12 cellular contexts compared by ENCODE assay signal in the genomic region with DNA sequence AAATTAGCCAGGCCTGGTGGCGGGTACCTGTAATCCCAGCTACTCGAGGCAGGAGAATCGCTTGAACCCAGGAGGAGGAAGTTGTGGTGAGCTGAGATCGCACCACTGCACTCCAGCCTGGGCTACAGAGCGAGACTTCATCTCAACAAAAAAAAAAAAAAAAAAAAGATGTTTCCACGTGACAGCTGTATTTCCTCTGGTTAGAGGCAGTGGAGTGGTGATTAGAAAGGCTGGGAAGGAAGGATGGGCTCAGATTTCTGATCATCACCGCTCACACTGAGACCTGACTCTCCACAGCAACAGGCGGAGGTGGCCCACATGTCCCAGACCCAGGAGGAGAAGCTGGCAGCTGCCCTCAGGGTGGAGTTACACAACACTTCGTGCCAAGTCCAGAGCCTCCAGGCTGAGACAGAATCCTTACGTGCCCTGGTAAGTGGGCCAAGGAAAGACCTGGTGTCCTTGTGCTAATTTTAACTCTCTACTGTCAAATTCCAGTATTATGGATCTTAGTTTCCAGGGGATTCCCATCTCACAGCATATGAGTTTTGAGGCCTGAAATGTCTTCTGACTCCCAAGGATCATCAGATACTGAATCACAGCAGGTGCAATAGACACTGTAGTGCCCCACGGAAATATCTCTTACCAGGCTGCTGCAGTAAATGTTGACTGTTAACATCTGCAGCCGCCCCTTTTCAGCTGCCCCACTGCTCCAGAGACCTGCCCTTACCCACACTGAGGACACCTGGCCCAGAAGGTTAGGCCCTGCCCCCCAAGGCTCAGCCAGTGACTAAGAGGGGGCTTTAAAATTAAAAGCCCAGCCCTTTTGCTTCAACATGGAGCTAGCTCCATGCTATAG.
A peak's percentile ranks its signal among the peaks of the same experiment; 100 is the strongest.
DNase-seq lines count a peak whose midpoint lies in the region; ATAC-seq and TF ChIP-seq lines count a peak whose summit lies in the region.
"Had no signal": no experiment of that assay in that cellular context is flagged by ENCODE, and none has a peak within 500 bp of the region (broad histone marks: within the 10 kb centered on the region; RNA-seq: fewer than 3 reads in every experiment).

No MANE protein-coding gene starts in this region.

- ATAC-seq in HG02642 (IDR thresholded peaks at IDR 0.05; ENCODE audit: poor library complexity, unreplicated experiment): peak; percentile 39

- H2AFZ ChIP-seq in parathyroid adenoma: peak overlapping the region; percentile 41

- H3K4me1 ChIP-seq in parathyroid adenoma: peaks cover 26% of the 10 kb centered on the region
- H3K4me1 ChIP-seq in tibial nerve: peaks cover 0 to 4% (median 0%) of the 10 kb centered on the region in 4 donors

- no peak for TF ChIP-seq EP300 in tibial nerve (IDR thresholded peaks at IDR 0.05)

- H3K27ac ChIP-seq in parathyroid adenoma: no peak overlapping the region
- H3K27ac ChIP-seq in tibial nerve: no peak overlapping the region
- H3K27ac ChIP-seq: 22Rv1 had no signal

- H3K27me3 ChIP-seq in parathyroid adenoma (ENCODE audit: control insufficient read depth, insufficient read depth, low read length) (no peaks in the 10 kb centered on the region), tibial nerve (no peaks in the 10 kb centered on the region)

- H3K36me3 ChIP-seq in parathyroid adenoma (ENCODE audit: control insufficient read depth, insufficient read depth, low read length) (no peaks in the 10 kb centered on the region), tibial nerve (no peaks in the 10 kb centered on the region)

- H3K79me2 ChIP-seq in parathyroid adenoma: no peaks in the 10 kb centered on the region

- H3K9me3 ChIP-seq in parathyroid adenoma (ENCODE audit: control insufficient read depth, low read length): no peaks in the 10 kb centered on the region
- no peaks in the 10 kb centered on the region for H3K9me3 ChIP-seq in tibial nerve

- no peak overlapping the region for H3K4me2 ChIP-seq in parathyroid adenoma (ENCODE audit: low read length)

- 71 to 79% methylated on average over 8 to 12 of the region's 12 CpGs for WGBS in tibial nerve, 2 donors

- TF ChIP-seq CTCF in parathyroid adenoma (IDR thresholded peaks at IDR 0.05) (no peak), tibial nerve (IDR thresholded peaks at IDR 0.05) (no peak)

- H3K4me3 ChIP-seq in parathyroid adenoma (ENCODE audit: low read depth, low read length) (no peak overlapping the region), tibial nerve (no peak overlapping the region)

- H3K9ac ChIP-seq in parathyroid adenoma: no peak overlapping the region

- TF ChIP-seq POLR2A in tibial nerve (IDR thresholded peaks at IDR 0.05): no peak

- peak; percentile 29 for DNase-seq in DMS 273 (lab: John Stamatoyannopoulos, UW; ENCODE audit: unreplicated experiment)
- no peak for DNase-seq in DMS 273 treated with DMSO at 0.1 percent for 48 hours (lab: John Stamatoyannopoulos, UW)
- DNase-seq in OCI-M1 (lab: John Stamatoyannopoulos, UW): peak; percentile 27
- DNase-seq in iPS-NIHi11 (ENCODE audit: low spot score): no peak
- no peak for DNase-seq in tibial nerve (ENCODE audit: low spot score in 2 of 2)
- DNase-seq in stimulated activated CD4-positive, alpha-beta T cell treated with anti-CD3 and anti-CD28 coated beads, Interleukin-2, amount 100 ng/mL, for 48 hours: no peak
- DNase-seq: DMS79 treated with DMSO at 0.1 percent for 48 hours, NCI-H524 treated with DMSO at 0.1 percent for 48 hours, T-cell had no signal

Comparison
In these comparisons a context has a peak if more than half of its experiments do, and no peak if none do; other contexts are left out.
1. DNase-seq: peak in DMS 273 (single experiment) and OCI-M1 (single experiment); none in DMS 273 treated with DMSO at 0.1 percent for 48 hours (single experiment), iPS-NIHi11 (single experiment), tibial nerve (0 of 2) and stimulated activated CD4-positive, alpha-beta T cell treated with anti-CD3 and anti-CD28 coated beads, Interleukin-2, amount 100 ng/mL, for 48 hours (0 of 2).